8 cellular contexts compared by ENCODE assay signal in genomic region chr7:133742709-133743538, GRCh38.
DNase-seq lines count a peak whose midpoint lies in the region; ATAC-seq and TF ChIP-seq lines count a peak whose summit lies in the region.

No MANE protein-coding gene starts in this region.

- no peaks in the 10 kb centered on the region for H3K9me3 ChIP-seq in MM.1S (replicated peaks; ENCODE audit: insufficient read depth, low read length)

- H3K36me3 Mint-ChIP-seq in nephron (ENCODE audit: low read depth): no peaks in the 10 kb centered on the region

- H3K4me3 ChIP-seq in MM.1S (ENCODE audit: low read length) (no peak overlapping the region), astrocyte of the spinal cord (ENCODE audit: low read depth, low read length) (no peak overlapping the region), lower leg skin (ENCODE audit: low read depth, poor library complexity, severe bottlenecking) (no peak overlapping the region)

- H3K4me1 ChIP-seq in MM.1S (ENCODE audit: low read length): no peaks in the 10 kb centered on the region

- no peak overlapping the region for H3K4me2 ChIP-seq in MM.1S (ENCODE audit: low read depth, low read length)

- no peaks in the 10 kb centered on the region for H3K27me3 Mint-ChIP-seq in nephron (ENCODE audit: low read depth)

- no peak for ATAC-seq in HG03520 (IDR thresholded peaks at IDR 0.05; ENCODE audit: unreplicated experiment)

- no peaks in the 10 kb centered on the region for H3K27me3 ChIP-seq in MM.1S (replicated peaks; ENCODE audit: insufficient read depth, low read length)

- H3K9ac ChIP-seq in MM.1S (ENCODE audit: low read length): no peak overlapping the region

- peak; percentile 42 for TF ChIP-seq CTCF in MM.1S (IDR thresholded peaks at IDR 0.05; ENCODE audit: low read length)
- TF ChIP-seq CTCF in astrocyte of the spinal cord (IDR thresholded peaks at IDR 0.05; ENCODE audit: low read depth, low read length): peak; percentile 74
- TF ChIP-seq CTCF in nephron (IDR thresholded peaks at IDR 0.05; ENCODE audit: unreplicated experiment in 3 of 3): peak; percentile 38 to 55 (median 49)
- TF ChIP-seq CTCF in lower leg skin (IDR thresholded peaks at IDR 0.05): no peak

- peaks cover 10% of the 10 kb centered on the region for H3K4me1 Mint-ChIP-seq in nephron

- DNase-seq in ELF-1 (ENCODE audit: low read depth, low spot score) (peak; percentile 6), MM.1S (no peak), astrocyte of the spinal cord (ENCODE audit: low read depth, low spot score) (peak; percentile 45), mesenteric fat pad (ENCODE audit: low spot score) (no peak), lower leg skin (ENCODE audit: low spot score in 2 of 2) (no peak)
- no peak for DNase-seq in stimulated activated CD4-positive, alpha-beta T cell treated with anti-CD3 and anti-CD28 coated beads, Interleukin-15, amount 100 ng/mL, for 24 hours

- intact Hi-C loops in lower leg skin (cut with DNase I; ENCODE audit: low total_unique reads): no loop called here

- no peaks in the 10 kb centered on the region for H3F3A ChIP-seq in MM.1S (ENCODE audit: insufficient read depth, low read length)

- peak overlapping the region in 2 of 3 experiments; percentile 8 to 9 for H3K27ac Mint-ChIP-seq in nephron

- in situ Hi-C loops in astrocyte of the spinal cord (cut with HindIII; ENCODE audit: low sequenced_read_pairs): no loop called here

- H4K20me1 ChIP-seq in MM.1S (ENCODE audit: insufficient read depth, low read length): no peaks in the 10 kb centered on the region

- H3K9me3 Mint-ChIP-seq in nephron: no peaks in the 10 kb centered on the region

- H3K4me3 Mint-ChIP-seq in nephron: no peak overlapping the region

- TF ChIP-seq POLR2A in lower leg skin (IDR thresholded peaks at IDR 0.05): no peak

- H3K9me2 ChIP-seq in MM.1S (replicated peaks; ENCODE audit: insufficient read depth, low read length): no peaks in the 10 kb centered on the region

- H3K79me2 ChIP-seq in MM.1S (ENCODE audit: low read length): no peaks in the 10 kb centered on the region

- WGBS in lower leg skin, 2 donors: 80 to 84% methylated on average over 6 of the region's 6 CpGs

- H3K36me3 ChIP-seq in MM.1S (replicated peaks; ENCODE audit: insufficient read depth, low read length): no peaks in the 10 kb centered on the region

- no peak overlapping the region for H3K27ac ChIP-seq in MM.1S (ENCODE audit: low read length)

- H2AFZ ChIP-seq in MM.1S (ENCODE audit: low read length): no peak overlapping the region

Comparison
In these comparisons a context has a peak if more than half of its experiments do, and no peak if none do; other contexts are left out.
1. DNase-seq: peak in ELF-1 (single experiment) and astrocyte of the spinal cord (single experiment); none in MM.1S (single experiment), stimulated activated CD4-positive, alpha-beta T cell treated with anti-CD3 and anti-CD28 coated beads, Interleukin-15, amount 100 ng/mL, for 24 hours (single experiment), mesenteric fat pad (single experiment) and lower leg skin (0 of 2).
2. CTCF ChIP-seq: peak in MM.1S (single experiment), astrocyte of the spinal cord (single experiment) and nephron (3 of 3); none in lower leg skin (0 of 3).